ENCODE assay signal across 17 cellular contexts in the genomic region with DNA sequence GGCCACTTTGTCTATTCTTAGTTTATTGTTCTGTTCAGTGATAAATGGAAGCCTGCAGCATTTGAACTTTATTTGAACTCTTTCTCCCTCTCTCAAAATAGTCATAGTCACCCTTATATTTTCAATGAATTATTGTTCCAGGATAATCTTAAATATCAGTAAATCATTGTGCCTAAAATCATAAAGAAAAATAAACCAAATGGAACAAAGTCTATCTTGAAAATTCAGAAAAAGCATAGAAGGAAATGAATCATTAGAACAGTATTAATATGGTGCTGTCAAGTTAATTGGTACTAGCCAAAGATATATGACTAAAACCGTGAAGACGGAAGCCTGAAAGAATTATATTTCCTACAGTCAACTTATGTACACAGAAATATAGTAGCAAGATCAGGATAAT.
DNase-seq lines count a peak whose midpoint lies in the region; TF ChIP-seq lines count a peak whose summit lies in the region.
"Had no signal": no experiment of that assay in that cellular context is flagged by ENCODE, and none has a peak within 500 bp of the region (broad histone marks: within the 10 kb centered on the region; RNA-seq: fewer than 3 reads in every experiment).

No MANE protein-coding gene starts in this region.

- H3K36me3 Mint-ChIP-seq in nephron (ENCODE audit: low read depth) = no peaks in the 10 kb centered on the region

- POLR2A ChIA-PET in A673 (lab: Charles Lee; ENCODE audit: low non-redundant PET) = no interaction called here

- no peaks in the 10 kb centered on the region for H3K27me3 Mint-ChIP-seq in nephron (ENCODE audit: low read depth)

- no peaks in the 10 kb centered on the region for H3K9me3 ChIP-seq in A673 (ENCODE audit: low read depth, low read length, poor library complexity, severe bottlenecking)
- no peaks in the 10 kb centered on the region for H3K9me3 ChIP-seq in HAP-1
- H3K9me3 ChIP-seq: SJCRH30 had no signal

- DNase-seq in A673 (ENCODE audit: low spot score) (peak; percentile 63), NCI-H69 (lab: John Stamatoyannopoulos, UW) (peak; percentile 66), fibroblast of the aortic adventitia (ENCODE audit: low read depth) (peak; percentile 25), NCI-H2227 treated with DMSO at 0.1 percent for 48 hours (lab: John Stamatoyannopoulos, UW) (no peak), caudate nucleus (lab: John Stamatoyannopoulos, UW) (no peak), HAP-1 (ENCODE audit: low spot score in 2 of 2) (no peak)
- DNase-seq: DMS79 treated with DMSO at 0.1 percent for 48 hours, HFFc6, KBM-7, NCI-H1105, NCI-H1694 treated with DMSO at 0.1 percent for 48 hours, NCI-H510A, NCI-H774, PC-9, SJCRH30 had no signal

- peak overlapping the region in 2 of 3 experiments; percentile 5 to 9 for H3K4me3 Mint-ChIP-seq in nephron
- H3K4me3 Mint-ChIP-seq: HFFc6 had no signal

- BruUV-seq in A673 (replicated peaks; lab: Mats Ljungman, UMichigan) = no TSS peak

- peak overlapping the region; percentile 33 to 92 (median 76) for H3K27ac Mint-ChIP-seq in nephron
- H3K27ac Mint-ChIP-seq: HFFc6 had no signal

- no peaks in the 10 kb centered on the region for H3K36me3 ChIP-seq in A673 (ENCODE audit: insufficient read depth, low read length, poor library complexity, severe bottlenecking)
- H3K36me3 ChIP-seq in HAP-1 (replicated peaks) = no peaks in the 10 kb centered on the region
- H3K36me3 ChIP-seq: SJCRH30 had no signal

- H3K27me3 ChIP-seq in A673 (replicated peaks; ENCODE audit: insufficient read depth, low read depth, low read length, poor library complexity) = peaks cover 41% of the 10 kb centered on the region
- H3K27me3 ChIP-seq in HAP-1 (ENCODE audit: low read depth) = no peaks in the 10 kb centered on the region
- H3K27me3 ChIP-seq: SJCRH30 had no signal

- no peak overlapping the region for H3K4me3 ChIP-seq in A673 (ENCODE audit: low read depth, low read length, poor library complexity, severe bottlenecking)
- H3K4me3 ChIP-seq in fibroblast of the aortic adventitia (ENCODE audit: low read depth, low read length) = no peak overlapping the region
- no peak overlapping the region for H3K4me3 ChIP-seq in HAP-1
- H3K4me3 ChIP-seq: PC-9, SJCRH30 had no signal

- H3K27ac ChIP-seq in A673 (ENCODE audit: low read depth, low read length, poor library complexity, severe bottlenecking) (no peak overlapping the region), caudate nucleus (ENCODE audit: low read depth, low read length) (no peak overlapping the region)
- H3K27ac ChIP-seq: C4-2B, PC-9, SJCRH30 had no signal

- H3K4me1 ChIP-seq in A673 (ENCODE audit: insufficient read depth, low read length, poor library complexity, severe bottlenecking) (peaks cover 18% of the 10 kb centered on the region), HAP-1 (no peaks in the 10 kb centered on the region)
- H3K4me1 ChIP-seq: SJCRH30 had no signal

- peaks cover 66% of the 10 kb centered on the region for H3K4me1 Mint-ChIP-seq in nephron

- in situ Hi-C loops in HAP-1 (cut with MboI; ENCODE audit: low sequenced_read_pairs) = no loop called here

- no peaks in the 10 kb centered on the region for H3K9me3 Mint-ChIP-seq in nephron

- TF ChIP-seq CTCF in A673 (conservative IDR thresholded peaks at IDR 0.05; ENCODE audit: low read depth, low read length) = no peak
- no peak for TF ChIP-seq CTCF in fibroblast of the aortic adventitia (IDR thresholded peaks at IDR 0.05; ENCODE audit: insufficient read depth, low read length)
- no peak for TF ChIP-seq CTCF in nephron (IDR thresholded peaks at IDR 0.05; ENCODE audit: unreplicated experiment in 3 of 3)

- CTCF ChIA-PET in A673 (lab: Charles Lee) = interaction anchor here (0.6 kb wide), 2 partner anchors 21 to 160 kb away, joined by 3 to 4 read pairs; no protein-coding TSS in a partner anchor

- intact Hi-C loops in A673 (cut with micrococcal nuclease; ENCODE audit: unreplicated experiment) = no loop called here

Comparison
In these comparisons a context has a peak if more than half of its experiments do, and no peak if none do; other contexts are left out.
1. DNase-seq: peak in A673 (single experiment), NCI-H69 (single experiment) and fibroblast of the aortic adventitia (single experiment); none in NCI-H2227 treated with DMSO at 0.1 percent for 48 hours (single experiment), caudate nucleus (0 of 61) and HAP-1 (0 of 2).